4 cellular contexts compared by ENCODE assay signal in genomic region chr19:47858646-47859285, GRCh38. TPM values are rescaled to one million over a fixed set of nuclear protein-coding genes. Genes with fewer than 3 reads are reported as not detected.
"Had no signal": no experiment of that assay in that cellular context is flagged by ENCODE, and none has a peak within 500 bp of the region (broad histone marks: within the 10 kb centered on the region; RNA-seq: fewer than 3 reads in every experiment).

A gene with protein sequence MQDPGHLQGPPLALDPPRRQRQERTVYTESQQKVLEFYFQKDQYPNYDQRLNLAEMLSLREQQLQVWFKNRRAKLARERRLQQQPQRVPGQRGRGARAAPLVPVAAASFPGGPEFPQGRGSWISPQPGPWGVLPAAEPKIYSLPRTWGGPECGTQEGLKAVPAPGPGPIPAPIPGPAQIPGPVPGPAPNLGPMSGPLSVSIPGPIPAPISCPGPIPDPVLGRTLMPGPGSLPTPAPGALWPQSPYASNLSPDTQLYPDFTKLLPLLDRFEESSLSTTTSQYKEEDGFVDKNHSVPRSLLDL (plus strand): TSS chr19:47859235. CDS start chr19:47859247, 12 bp downstream.

RNA-seq across cellular contexts. Expression of the gene that starts here (rescaled TPM):
- total RNA-seq: IMR-90, M059J, SK-MEL-5 had no signal
- polyA plus RNA-seq: IMR-90, SK-N-SH had no signal
